In the genomic region with DNA sequence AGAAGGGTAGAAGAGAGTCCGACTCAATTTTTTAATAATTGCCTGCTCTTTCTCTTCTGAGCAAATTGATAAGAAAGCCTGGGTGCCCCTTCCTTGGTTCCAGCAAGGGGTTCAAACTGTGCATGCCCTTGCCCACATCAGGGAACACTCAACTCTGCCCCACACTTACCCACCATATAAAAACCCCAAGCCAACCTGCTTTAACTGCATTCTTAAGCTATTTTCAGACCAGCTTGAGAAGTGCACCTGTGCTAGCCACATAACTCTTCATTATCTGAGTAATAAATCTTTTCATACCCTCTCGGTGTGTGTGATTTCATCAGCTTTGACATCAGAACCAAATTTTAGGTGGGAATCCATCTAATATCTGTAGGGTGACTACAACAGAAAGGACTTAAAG, we compare ENCODE assay signal across 7 cellular contexts.
"Had no signal": no experiment of that assay in that cellular context is flagged by ENCODE, and none has a peak within 500 bp of the region (broad histone marks: within the 10 kb centered on the region; RNA-seq: fewer than 3 reads in every experiment).

No MANE protein-coding gene starts in this region.

- ATAC-seq: HepG2, K562 had no signal

- H3K27ac ChIP-seq: HL-60 had no signal

- H3K4me3 ChIP-seq: K562 had no signal

- H3K36me3 Mint-ChIP-seq: IgD-negative memory B cell had no signal

- DNase-seq: IMR-90, KBM-7, KG1 had no signal

- H3K27me3 Mint-ChIP-seq: IgD-negative memory B cell had no signal
